15 cellular contexts compared by ENCODE assay signal in genomic region chr1:172390243-172390619, GRCh38. TPM values are rescaled to one million over a fixed set of nuclear protein-coding genes. Genes with fewer than 3 reads are reported as not detected.
DNase-seq lines count a peak whose midpoint lies in the region; ATAC-seq, FAIRE-seq and TF ChIP-seq lines count a peak whose summit lies in the region.
"Had no signal": no experiment of that assay in that cellular context is flagged by ENCODE, and none has a peak within 500 bp of the region (broad histone marks: within the 10 kb centered on the region; RNA-seq: fewer than 3 reads in every experiment).

No MANE protein-coding gene starts in this region.

- 0 out of 2 replicates have a peak overlapping the region, but pooled peaks have one; percentile 30 for H2AK5ac ChIP-seq in IMR-90 (ENCODE audit: low read depth, low read length)

- H3K27ac Mint-ChIP-seq in activated T-cell treated with anti-CD3 and anti-CD28 coated beads, Interleukin-2, amount 50 U/mL, for 72 hours = no peak overlapping the region

- no peak for TF ChIP-seq POLR2A in IMR-90 (IDR thresholded peaks at IDR 0.05; ENCODE audit: low read depth, low read length)
- TF ChIP-seq POLR2A in gastroesophageal sphincter (IDR thresholded peaks at IDR 0.05) = no peak
- no peak for TF ChIP-seq POLR2A in spleen (IDR thresholded peaks at IDR 0.05)

- no peak overlapping the region for H2AFZ ChIP-seq in IMR-90 (replicated peaks; ENCODE audit: low read length, poor library complexity)

- intact Hi-C loops in IMR-90 (cut with micrococcal nuclease) (no loop called here), spleen (cut with DNase I; ENCODE audit: low total_unique reads) (loop anchor here (10.0 kb wide), 1 partner anchor 205 kb away; no protein-coding TSS in a partner anchor)

- peaks cover 0 to 2% of the 10 kb centered on the region in 2 donors for H3K36me3 Mint-ChIP-seq in activated T-cell treated with anti-CD3 and anti-CD28 coated beads, Interleukin-2, amount 50 U/mL, for 72 hours (ENCODE audit: insufficient read depth in 2 of 2)

- H4K91ac ChIP-seq in IMR-90 (ENCODE audit: insufficient read depth, low read depth, low read length) = no peak overlapping the region

- no peak for TF ChIP-seq EP300 in gastroesophageal sphincter (IDR thresholded peaks at IDR 0.05)

- no peak overlapping the region for H3K4me2 ChIP-seq in IMR-90 (ENCODE audit: low read depth, low read length)

- no peak overlapping the region for H3K4ac ChIP-seq in IMR-90 (ENCODE audit: low read depth, low read length)

- dilution Hi-C loops in IMR-90 (cut with HindIII; ENCODE audit: low sequenced_read_pairs, unreplicated experiment) = no loop called here

- H3K9me3 Mint-ChIP-seq in activated T-cell treated with anti-CD3 and anti-CD28 coated beads, Interleukin-2, amount 50 U/mL, for 72 hours = no peaks in the 10 kb centered on the region
- H3K9me3 Mint-ChIP-seq: stimulated activated effector memory CD8-positive, alpha-beta T cell treated with anti-CD3 and anti-CD28 coated beads, Interleukin-12 subunit alpha, Interleukin-12 subunit beta, amount 100 ng/mL, for 72 hours had no signal

- H3K4me3 Mint-ChIP-seq in activated T-cell treated with anti-CD3 and anti-CD28 coated beads, Interleukin-2, amount 50 U/mL, for 72 hours = no peak overlapping the region

- in situ Hi-C loops in IMR-90 (cut with MboI; ENCODE audit: low sequenced_read_pairs) = loop anchor here (10.0 kb wide), 1 partner anchor 245 kb away; no protein-coding TSS in a partner anchor

- no peak overlapping the region for H3K9ac ChIP-seq in IMR-90 (ENCODE audit: low read depth, low read length)

- no peaks in the 10 kb centered on the region for H3K36me3 ChIP-seq in IMR-90 (ENCODE audit: control insufficient read depth, insufficient read depth, low read length)
- no peaks in the 10 kb centered on the region for H3K36me3 ChIP-seq in gastroesophageal sphincter
- no peaks in the 10 kb centered on the region for H3K36me3 ChIP-seq in spleen

- POLR2A ChIA-PET in IMR-90 (lab: Charles Lee; ENCODE audit: unreplicated experiment) = no interaction called here

- no peak overlapping the region for H2BK15ac ChIP-seq in IMR-90 (ENCODE audit: low read depth, low read length)

- ATAC-seq in GM19438 (IDR thresholded peaks at IDR 0.05; ENCODE audit: low read depth, unreplicated experiment) (peak; percentile 25), IMR-90 (ENCODE audit: low read depth) (no peak), gastroesophageal sphincter (no peak)
- no peak for ATAC-seq in activated T-cell treated with anti-CD3 and anti-CD28 coated beads, Interleukin-2, amount 50 U/mL, for 72 hours (replicated peaks in 1 of 2)
- ATAC-seq: stimulated activated effector memory CD8-positive, alpha-beta T cell treated with anti-CD3 and anti-CD28 coated beads, Interleukin-12 subunit alpha, Interleukin-12 subunit beta, amount 100 ng/mL, for 72 hours had no signal

- no peak overlapping the region for H2BK20ac ChIP-seq in IMR-90 (ENCODE audit: low read depth, low read length)

- H3K27me3 Mint-ChIP-seq in activated T-cell treated with anti-CD3 and anti-CD28 coated beads, Interleukin-2, amount 50 U/mL, for 72 hours (ENCODE audit: low read depth) = no peaks in the 10 kb centered on the region

- H4K8ac ChIP-seq in IMR-90 (ENCODE audit: low read depth in 2 of 2, low read length in 2 of 2) = no peak overlapping the region

- no peaks in the 10 kb centered on the region for H4K20me1 ChIP-seq in IMR-90 (ENCODE audit: insufficient read depth, low read length)

- DNase-seq in IMR-90 (no peak), spleen (no peak), UCSD-AML1 (lab: John Stamatoyannopoulos, UW; ENCODE audit: unreplicated experiment) (no peak), D721Med (ENCODE audit: insufficient read length, low spot score) (no peak)
- no peak for DNase-seq in activated T-cell treated with anti-CD3 and anti-CD28 coated beads, Interleukin-2, amount 50 U/mL, for 72 hours
- no peak for DNase-seq in stimulated activated CD4-positive, alpha-beta T cell treated with anti-CD3 and anti-CD28 coated beads, Interleukin-2, amount 100 ng/mL, for 24 hours
- DNase-seq: DMS79 treated with DMSO at 0.1 percent for 48 hours, head of caudate nucleus, NCI-H510A had no signal

- H3K27me3 ChIP-seq in IMR-90 (ENCODE audit: control insufficient read depth, insufficient read depth, low read length) (no peaks in the 10 kb centered on the region), gastroesophageal sphincter (no peaks in the 10 kb centered on the region), spleen (replicated peaks in 1 of 7) (no peaks in the 10 kb centered on the region)

- H2AK9ac ChIP-seq in IMR-90 (replicated peaks; ENCODE audit: low read depth, low read length, poor library complexity) = no peak overlapping the region

- H2BK120ac ChIP-seq in IMR-90 (ENCODE audit: low read depth, low read length) = no peak overlapping the region

- no peak overlapping the region for H3K4me3 ChIP-seq in IMR-90 (ENCODE audit: insufficient read depth, low read depth, low read length)
- no peak overlapping the region for H3K4me3 ChIP-seq in gastroesophageal sphincter
- H3K4me3 ChIP-seq in spleen = peak overlapping the region in 1 of 8 donors; percentile 60

- WGBS in IMR-90 (ENCODE audit: extremely low coverage in 2 of 2, insufficient read length in 1 of 2), 2 experiments = no CpG with 5 or more reads among the region's 2 CpGs
- 40 to 51% methylated on average over 1 to 2 of the region's 2 CpGs for WGBS in gastroesophageal sphincter (ENCODE audit: low coverage in 1 of 2), 2 donors
- 33 to 53% (median 47%) methylated on average over 2 of the region's 2 CpGs for WGBS in spleen, 5 donors

- H3K4me1 ChIP-seq in IMR-90 (ENCODE audit: control insufficient read depth, insufficient read depth, low read length) (peaks cover 5% of the 10 kb centered on the region), gastroesophageal sphincter (peaks cover 6 to 45% (median 9%) of the 10 kb centered on the region in 3 donors), spleen (peaks cover 24 to 61% (median 46%) of the 10 kb centered on the region in 6 donors)

- H3K23ac ChIP-seq in IMR-90 (ENCODE audit: low read depth, low read length) = no peak overlapping the region

- no TSS peak for BruUV-seq in IMR-90 (replicated peaks; lab: Mats Ljungman, UMichigan)

- CTCF ChIA-PET in IMR-90 (lab: Yijun Ruan, JAX) = interaction anchor here (1.2 to 1.3 kb wide), 2 partner anchors 242 to 248 kb away, joined by 3 read pairs; no protein-coding TSS in a partner anchor

- 0 out of 2 replicates have a peak, but pooled peaks cover 4% of the 10 kb centered on the region for H3K9me1 ChIP-seq in IMR-90 (ENCODE audit: insufficient read depth, low read length)

- H4K5ac ChIP-seq in IMR-90 (ENCODE audit: low read depth, low read length) = no peak overlapping the region

- H3K9me3 ChIP-seq in IMR-90 (ENCODE audit: control insufficient read depth, insufficient read depth, low read length) = no peaks in the 10 kb centered on the region
- no peaks in the 10 kb centered on the region for H3K9me3 ChIP-seq in gastroesophageal sphincter
- H3K9me3 ChIP-seq in spleen = no peaks in the 10 kb centered on the region

- TF ChIP-seq CTCF in IMR-90 (conservative IDR thresholded peaks at IDR 0.05; ENCODE audit: low read depth, low read length) = no peak
- no peak for TF ChIP-seq CTCF in gastroesophageal sphincter (IDR thresholded peaks at IDR 0.05)
- peak in 1 of 11 experiments; percentile 25 for TF ChIP-seq CTCF in spleen (IDR thresholded peaks at IDR 0.05 in 8 of 11, conservative IDR thresholded peaks at IDR 0.05 in 3 of 11)
- no peak for TF ChIP-seq CTCF in D721Med (IDR thresholded peaks at IDR 0.05; ENCODE audit: insufficient read depth, missing control alignments)

- no peaks in the 10 kb centered on the region for H3K79me1 ChIP-seq in IMR-90 (ENCODE audit: low read depth in 1 of 2, low read length in 2 of 2)

- H3K27ac ChIP-seq in IMR-90 (ENCODE audit: insufficient read depth, low read length) (no peak overlapping the region), gastroesophageal sphincter (peak overlapping the region in 3 of 4 donors; percentile 16 to 51 (median 26)), spleen (peak overlapping the region; percentile 67 to 92 (median 83))

- H3K56ac ChIP-seq in IMR-90 (ENCODE audit: extremely low read depth, insufficient read depth, low read length) = no peak overlapping the region

- no peak for FAIRE-seq in D721Med (lab: Jason Lieb, UNC)
- FAIRE-seq: astrocyte had no signal

- no peak overlapping the region for H3K14ac ChIP-seq in IMR-90 (replicated peaks; ENCODE audit: low read depth, low read length)

- no peak overlapping the region for H2BK5ac ChIP-seq in IMR-90 (ENCODE audit: low read depth, low read length, poor library complexity, severe bottlenecking)

- peaks cover 48% of the 10 kb centered on the region for H3K4me1 Mint-ChIP-seq in activated T-cell treated with anti-CD3 and anti-CD28 coated beads, Interleukin-2, amount 50 U/mL, for 72 hours (ENCODE audit: low read depth)

- TF ChIP-seq RAD21 in IMR-90 (IDR thresholded peaks at IDR 0.05; ENCODE audit: low read length) = no peak

- H3K18ac ChIP-seq in IMR-90 (ENCODE audit: low read depth, low read length) = no peak overlapping the region

TF ChIP-seq in IMR-90, 13 proteins besides CTCF, POLR2A, EP300 and RAD21 (continues in another document):
- TF ChIP-seq BHLHE40 (IDR thresholded peaks at IDR 0.05; ENCODE audit: low read depth, low read length) = no peak
- no peak for TF ChIP-seq MAZ (IDR thresholded peaks at IDR 0.05; ENCODE audit: borderline replicate concordance, low read depth, low read length)

RNA-seq across cellular contexts. Expression of gene C1orf105, which starts 30.3 kb away (rescaled TPM):
- total RNA-seq in IMR-90 (2012; rRNA removed) (not detected in 2 replicates), gastroesophageal sphincter (not detected), spleen (not detected)
- polyA plus RNA-seq in IMR-90 (2012; rRNA removed) (not detected in 2 replicates), spleen (not detected)
- polyA plus RNA-seq in IMR-90 (2012; cell fraction: cytosol; rRNA removed) = not detected in 2 replicates
- not detected in 2 replicates for polyA plus RNA-seq in IMR-90 (2012; cell fraction: nucleus; rRNA removed; ENCODE audit: low replicate concordance)
- total RNA-seq in activated T-cell treated with anti-CD3 and anti-CD28 coated beads, Interleukin-2, amount 50 U/mL, for 72 hours = not detected
- total RNA-seq: astrocyte, HT-29, pulmonary artery endothelial cell had no signal

RNA-seq across cellular contexts. Expression of gene PIGC, which starts 53.6 kb away (rescaled TPM):
- total RNA-seq in IMR-90 (2012; rRNA removed) (14.9 and 19.4 TPM in 2 replicates), gastroesophageal sphincter (10 to 100 TPM; 23.3 to 26.3 (median 25.8) TPM), spleen (10 to 100 TPM; 20.1 to 28.0 (median 23.4) TPM)
- polyA plus RNA-seq in IMR-90 (2012; rRNA removed) (13.2 and 15.8 TPM in 2 replicates), spleen (10 to 100 TPM; 23.2 to 27.8 (median 27.6) TPM)
- 7.2 and 7.7 TPM in 2 replicates for polyA plus RNA-seq in IMR-90 (2012; cell fraction: cytosol; rRNA removed)
- polyA plus RNA-seq in IMR-90 (2012; cell fraction: nucleus; rRNA removed; ENCODE audit: low replicate concordance) = 2.6 and 13.4 TPM in 2 replicates
- 10 to 100 TPM; 31.4 to 32.7 TPM for total RNA-seq in activated T-cell treated with anti-CD3 and anti-CD28 coated beads, Interleukin-2, amount 50 U/mL, for 72 hours
